9 cellular contexts compared by ENCODE assay signal in genomic region chr17:60169921-60170817, GRCh38. TPM values are rescaled to one million over a fixed set of nuclear protein-coding genes. Genes with fewer than 3 reads are reported as not detected.
A peak's percentile ranks its signal among the peaks of the same experiment; 100 is the strongest.
DNase-seq lines count a peak whose midpoint lies in the region; ATAC-seq and TF ChIP-seq lines count a peak whose summit lies in the region.
"Had no signal": no experiment of that assay in that cellular context is flagged by ENCODE, and none has a peak within 500 bp of the region (broad histone marks: within the 10 kb centered on the region; RNA-seq: fewer than 3 reads in every experiment).

No MANE protein-coding gene starts in this region.

- no peaks in the 10 kb centered on the region for H3K9me2 ChIP-seq in DOHH2 (replicated peaks; ENCODE audit: control insufficient read depth, low read length)

- H3K9me3 ChIP-seq in DOHH2 (ENCODE audit: control insufficient read depth, insufficient read depth, low read length) (no peaks in the 10 kb centered on the region), neural progenitor cell (ENCODE audit: low read depth) (no peaks in the 10 kb centered on the region)

- H3K27ac Mint-ChIP-seq in neural progenitor cell: no peak overlapping the region

- H3K27ac ChIP-seq in DOHH2 (ENCODE audit: low read depth, low read length): no peak overlapping the region
- H3K27ac ChIP-seq in cingulate gyrus (ENCODE audit: low read depth, low read length): peak overlapping the region; percentile 90
- H3K27ac ChIP-seq in neural progenitor cell: no peak overlapping the region

- H2AFZ ChIP-seq in neural progenitor cell (replicated peaks): peak overlapping the region; percentile 39

- H3F3A ChIP-seq in DOHH2 (ENCODE audit: control insufficient read depth, insufficient read depth) (no peaks in the 10 kb centered on the region), neural progenitor cell (ENCODE audit: low read depth) (peaks cover 23% of the 10 kb centered on the region)

- DNase-seq in NCI-H460 (ENCODE audit: extremely low read depth, low read depth): peak; percentile 17
- no peak for DNase-seq in neural progenitor cell (ENCODE audit: low spot score)
- no peak for DNase-seq in stimulated activated CD4-positive, alpha-beta T cell treated with anti-CD3 and anti-CD28 coated beads, Interleukin-15, amount 100 ng/mL, for 24 hours
- no peak for DNase-seq in activated gamma-delta T cell treated with Interleukin-2 at 50 U/mL for 16 hours

- peaks cover 10% of the 10 kb centered on the region for H3K4me1 ChIP-seq in DOHH2 (ENCODE audit: control insufficient read depth, low read length)
- H3K4me1 ChIP-seq in neural progenitor cell: peaks cover 16% of the 10 kb centered on the region

- H3K36me3 Mint-ChIP-seq in neural progenitor cell: no peaks in the 10 kb centered on the region

- peaks cover 2% of the 10 kb centered on the region for H3K27me3 Mint-ChIP-seq in neural progenitor cell (ENCODE audit: insufficient read depth, low read depth)

- ATAC-seq in GM18909 (IDR thresholded peaks at IDR 0.05; ENCODE audit: poor library complexity, unreplicated experiment) (no peak), GM21367 (IDR thresholded peaks at IDR 0.05; ENCODE audit: unreplicated experiment) (no peak)

- H3K36me3 ChIP-seq in DOHH2 (ENCODE audit: control insufficient read depth, low read length): no peaks in the 10 kb centered on the region
- no peaks in the 10 kb centered on the region for H3K36me3 ChIP-seq in neural progenitor cell

- H3K4me2 ChIP-seq in DOHH2 (ENCODE audit: low read length): peak overlapping the region; percentile 31; the same call in 1 of the 2 replicates
- H3K4me2 ChIP-seq in neural progenitor cell: no peak overlapping the region
- H3K4me2 ChIP-seq: smooth muscle cell had no signal

- peak overlapping the region; percentile 4; the same call in 1 of the 2 replicates for H3K4me3 ChIP-seq in DOHH2 (ENCODE audit: low read length)
- H3K4me3 ChIP-seq in neural progenitor cell: no peak overlapping the region
- H3K4me3 ChIP-seq: smooth muscle cell had no signal

- H3K9me3 Mint-ChIP-seq in neural progenitor cell: no peaks in the 10 kb centered on the region

- peaks cover 20% of the 10 kb centered on the region for H3K4me1 Mint-ChIP-seq in neural progenitor cell

- no peak overlapping the region for H3K4me3 Mint-ChIP-seq in neural progenitor cell

- TF ChIP-seq CTCF in DOHH2 (IDR thresholded peaks at IDR 0.05; ENCODE audit: low read depth, low read length, poor library complexity, severe bottlenecking) (no peak), neural progenitor cell (IDR thresholded peaks at IDR 0.05) (no peak)

- H3K27me3 ChIP-seq in DOHH2 (ENCODE audit: control insufficient read depth, low read length): no peaks in the 10 kb centered on the region
- H3K27me3 ChIP-seq in neural progenitor cell: no peaks in the 10 kb centered on the region

- H3K79me2 ChIP-seq in DOHH2 (ENCODE audit: control insufficient read depth, low read length) (no peaks in the 10 kb centered on the region), neural progenitor cell (ENCODE audit: low read depth) (no peaks in the 10 kb centered on the region)

- H4K20me1 ChIP-seq in DOHH2 (ENCODE audit: control insufficient read depth, insufficient read depth, low read depth, low read length) (no peaks in the 10 kb centered on the region), neural progenitor cell (ENCODE audit: low read depth) (no peaks in the 10 kb centered on the region)

- no peak overlapping the region for H3K9ac ChIP-seq in neural progenitor cell

RNA-seq across cellular contexts. Expression of gene CA4, which starts 20.4 kb away (rescaled TPM):
- not detected in 2 replicates for total RNA-seq in NCI-H460 (2014; rRNA removed; shearing (Covaris generic))
- not detected in 2 replicates for polyA plus RNA-seq in NCI-H460 (2014; cell fraction: nucleus; rRNA removed)
- 14.1 TPM in 2 replicates for total RNA-seq in neural progenitor cell (ENCODE audit: low replicate concordance)
- total RNA-seq: smooth muscle cell had no signal

Comparison
In these comparisons a context has a peak if more than half of its experiments do, and no peak if none do; other contexts are left out.
1. RNA of gene CA4, which starts 20.4 kb away (total RNA-seq): 14.1 TPM in neural progenitor cell; not detected in NCI-H460; every median in the first group is over 10 times any median in the second.